12 cellular contexts compared by ENCODE assay signal in genomic region chr2:18719978-18720775, GRCh38.
DNase-seq lines count a peak whose midpoint lies in the region; ATAC-seq and TF ChIP-seq lines count a peak whose summit lies in the region.
"Had no signal": no experiment of that assay in that cellular context is flagged by ENCODE, and none has a peak within 500 bp of the region (broad histone marks: within the 10 kb centered on the region; RNA-seq: fewer than 3 reads in every experiment).

No MANE protein-coding gene starts in this region.

- no peaks in the 10 kb centered on the region for H3K36me3 ChIP-seq in tibial artery
- H3K36me3 ChIP-seq in prostate gland, result no peaks in the 10 kb centered on the region
- H3K36me3 ChIP-seq: heart left ventricle, upper lobe of right lung had no signal

- H3K4me3 ChIP-seq in tibial artery (no peak overlapping the region), prostate gland (no peak overlapping the region)
- H3K4me3 ChIP-seq: heart left ventricle, upper lobe of right lung had no signal

- WGBS in prostate gland, result 91% methylated on average over 4 of the region's 4 CpGs

- TF ChIP-seq CTCF in foreskin keratinocyte (conservative IDR thresholded peaks at IDR 0.05), result no peak
- no peak for TF ChIP-seq CTCF in tibial artery (IDR thresholded peaks at IDR 0.05)
- no peak for TF ChIP-seq CTCF in prostate gland (IDR thresholded peaks at IDR 0.05)

- H3K27ac ChIP-seq in foreskin keratinocyte (no peak overlapping the region), tibial artery (peak overlapping the region; percentile 54 to 64), prostate gland (no peak overlapping the region)
- H3K27ac ChIP-seq: upper lobe of right lung had no signal

- intact Hi-C loops in tibial artery (cut with DNase I; ENCODE audit: low total_unique reads) (no loop called here), prostate gland (cut with DNase I) (no loop called here)

- H3K4me1 ChIP-seq in foreskin keratinocyte (no peaks in the 10 kb centered on the region), tibial artery (peaks cover 0 to 32% (median 20%) of the 10 kb centered on the region in 4 donors), prostate gland (replicated peaks) (no peaks in the 10 kb centered on the region)
- H3K4me1 ChIP-seq: upper lobe of right lung had no signal

- peak; percentile 28 for DNase-seq in HCEC 1CT
- peak; percentile 53 for DNase-seq in amniotic stem cell (lab: John Stamatoyannopoulos, UW)
- peak; percentile 12 to 70 for DNase-seq in foreskin keratinocyte
- peak; percentile 28 to 75 for DNase-seq in tibial artery
- no peak for DNase-seq in NOMO-1 treated with dmso at 0.1 percent for 144 hours (lab: John Stamatoyannopoulos, UW; ENCODE audit: unreplicated experiment)
- no peak for DNase-seq in iPS-NIHi7 (ENCODE audit: extremely low spot score)
- DNase-seq in prostate gland (ENCODE audit: low spot score), result no peak
- DNase-seq: activated CD8-positive, alpha-beta memory T cell treated with anti-CD3 and anti-CD28 coated beads, Interleukin-2, amount 50 U/mL, for 4 hours; DMS79 treated with DMSO at 0.1 percent for 48 hours; heart left ventricle; retina; upper lobe of right lung had no signal

- ATAC-seq in foreskin keratinocyte, result peak; percentile 76
- ATAC-seq: upper lobe of right lung had no signal

- H3K9me3 ChIP-seq in tibial artery (no peaks in the 10 kb centered on the region), prostate gland (no peaks in the 10 kb centered on the region)
- H3K9me3 ChIP-seq: heart left ventricle, upper lobe of right lung had no signal

- no peaks in the 10 kb centered on the region for H3K27me3 ChIP-seq in foreskin keratinocyte
- no peaks in the 10 kb centered on the region for H3K27me3 ChIP-seq in tibial artery
- H3K27me3 ChIP-seq in prostate gland (replicated peaks; ENCODE audit: insufficient read depth), result no peaks in the 10 kb centered on the region
- H3K27me3 ChIP-seq: heart left ventricle, upper lobe of right lung had no signal

- TF ChIP-seq POLR2A in prostate gland (IDR thresholded peaks at IDR 0.05), result no peak

Comparison
In these comparisons a context has a peak if more than half of its experiments do, and no peak if none do; other contexts are left out.
1. DNase-seq: peak in HCEC 1CT (single experiment), amniotic stem cell (single experiment), foreskin keratinocyte (2 of 2) and tibial artery (2 of 2); none in NOMO-1 treated with dmso at 0.1 percent for 144 hours (single experiment), iPS-NIHi7 (single experiment) and prostate gland (single experiment).
2. H3K27ac ChIP-seq: peak in tibial artery (2 of 2); none in foreskin keratinocyte (single experiment) and prostate gland (0 of 2).